8 cellular contexts compared by ENCODE assay signal in genomic region chr18:76450452-76450851, GRCh38. TPM values are rescaled to one million over a fixed set of nuclear protein-coding genes. Genes with fewer than 3 reads are reported as not detected.
DNase-seq lines count a peak whose midpoint lies in the region; ATAC-seq and TF ChIP-seq lines count a peak whose summit lies in the region.

No MANE protein-coding gene starts in this region.

- H3K27me3 ChIP-seq in CD4-positive, alpha-beta memory T cell (ENCODE audit: insufficient read depth, low read length), result no peaks in the 10 kb centered on the region

- no peak for DNase-seq in CD4-positive, alpha-beta memory T cell
- DNase-seq in T-cell (peak in 1 of 34 experiments; percentile 4), fibroblast of gingiva (ENCODE audit: low read depth) (peak; percentile 55), omental fat pad (ENCODE audit: low spot score) (no peak), cortex of kidney (lab: John Stamatoyannopoulos, UW) (no peak), NCI-H2029 treated with DMSO at 0.1 percent for 48 hours (lab: John Stamatoyannopoulos, UW) (no peak), AML-193 (lab: John Stamatoyannopoulos, UW) (no peak), iPS-NIHi11 (ENCODE audit: low spot score) (no peak)

- CTCF ChIA-PET in CD4-positive, alpha-beta memory T cell (lab: Charles Lee; ENCODE audit: partially characterized antibody), result interaction anchor here (2.0 kb wide), 1 partner anchor 52 kb away, joined by 6 read pairs; no protein-coding TSS in a partner anchor
- CTCF ChIA-PET in T-cell (lab: Charles Lee), result no interaction called here

- ATAC-seq in T-cell (replicated peaks in 1 of 4) (no peak), omental fat pad (ENCODE audit: low FRiP score) (peak; percentile 50)

- H3K4me1 Mint-ChIP-seq in CD4-positive, alpha-beta memory T cell, result peaks cover 14 to 38% (median 25%) of the 10 kb centered on the region in 4 donors
- H3K4me1 Mint-ChIP-seq in T-cell, result peaks cover 56 to 78% (median 67%) of the 10 kb centered on the region in 3 donors

- H3K27ac Mint-ChIP-seq in CD4-positive, alpha-beta memory T cell, result peak overlapping the region in 2 of 7 donors; percentile 9 to 57
- peak overlapping the region in 1 of 2 donors; percentile 59 for H3K27ac Mint-ChIP-seq in T-cell

- no peak for TF ChIP-seq CTCF in omental fat pad (IDR thresholded peaks at IDR 0.05)

- peak overlapping the region; percentile 83 to 92 (median 88) for H3K4me3 Mint-ChIP-seq in CD4-positive, alpha-beta memory T cell
- H3K4me3 Mint-ChIP-seq in T-cell, result peak overlapping the region; percentile 80 to 86 (median 84)

- H3K4me1 ChIP-seq in CD4-positive, alpha-beta memory T cell (ENCODE audit: insufficient read depth, low read length), result peaks cover 13% of the 10 kb centered on the region

- H3K9me3 ChIP-seq in CD4-positive, alpha-beta memory T cell (ENCODE audit: control insufficient read depth in 1 of 2, low read length in 2 of 2), result no peaks in the 10 kb centered on the region

- POLR2A ChIA-PET in CD4-positive, alpha-beta memory T cell (lab: Charles Lee; ENCODE audit: partially characterized antibody), result no interaction called here
- POLR2A ChIA-PET in T-cell (lab: Charles Lee), result no interaction called here

- intact Hi-C loops in CD4-positive, alpha-beta memory T cell (cut with micrococcal nuclease), result loop anchor here (5.0 kb wide), 1 partner anchor 47 kb away; the partner anchor contains the start of gene ZNF516

- no peaks in the 10 kb centered on the region for H3K9me3 Mint-ChIP-seq in CD4-positive, alpha-beta memory T cell
- no peaks in the 10 kb centered on the region for H3K9me3 Mint-ChIP-seq in T-cell

- no peaks in the 10 kb centered on the region for H3K36me3 Mint-ChIP-seq in CD4-positive, alpha-beta memory T cell
- H3K36me3 Mint-ChIP-seq in T-cell, result no peaks in the 10 kb centered on the region

- no peak overlapping the region for H3K4me3 ChIP-seq in CD4-positive, alpha-beta memory T cell (ENCODE audit: low read length in 2 of 2)

- H3K36me3 ChIP-seq in CD4-positive, alpha-beta memory T cell (ENCODE audit: insufficient read depth, low read length), result no peaks in the 10 kb centered on the region

- no peak overlapping the region for H3K27ac ChIP-seq in CD4-positive, alpha-beta memory T cell (ENCODE audit: low read depth, low read length)

- peaks cover 23 to 32% of the 10 kb centered on the region in 2 donors for H3K27me3 Mint-ChIP-seq in CD4-positive, alpha-beta memory T cell
- H3K27me3 Mint-ChIP-seq in T-cell, result peaks cover 0 to 16% of the 10 kb centered on the region in 2 donors

RNA-seq across cellular contexts. Expression of gene ZNF516, which starts 44.6 kb away (rescaled TPM):
- total RNA-seq in CD4-positive, alpha-beta memory T cell, result 1 to 10 TPM; 7.7 to 9.9 TPM
- 1 to 10 TPM in 1 of 2 donors, under 1 TPM in 1; 0.25 to 2.2 TPM for polyA plus RNA-seq in CD4-positive, alpha-beta memory T cell
- total RNA-seq in T-cell, result 10 to 100 TPM; 22.0 to 31.8 (median 25.7) TPM
- 10 to 100 TPM; 11.2 to 27.7 (median 16.6) TPM for total RNA-seq in omental fat pad
